Comparison of ENCODE assay signal across 27 cellular contexts in genomic region chr5:10167806-10168205, GRCh38.
"Had no signal": no experiment of that assay in that cellular context is flagged by ENCODE, and none has a peak within 500 bp of the region (broad histone marks: within the 10 kb centered on the region; RNA-seq: fewer than 3 reads in every experiment).

No MANE protein-coding gene starts in this region.

- H3K27me3 Mint-ChIP-seq: memory B cell, type B pancreatic cell had no signal

- H3K79me2 ChIP-seq: hepatocyte had no signal

- H3K27ac Mint-ChIP-seq: memory B cell; natural killer cell; stimulated activated memory B cell treated with anti-CD40 and anti-IgM and Interleukin-4, amounts not matched to agents 10 μg/mL and 1 μg/mL and 100 μg/mL, for 72 hours; type B pancreatic cell had no signal

- H3K4me2 ChIP-seq: hepatocyte, smooth muscle cell had no signal

- H3K36me3 Mint-ChIP-seq: stimulated activated memory B cell treated with anti-CD40 and anti-IgM and Interleukin-4, amounts not matched to agents 10 μg/mL and 1 μg/mL and 100 μg/mL, for 72 hours; type B pancreatic cell had no signal

- H2AFZ ChIP-seq: hepatocyte had no signal

- DNase-seq: dermis blood vessel endothelial cell; effector memory CD4-positive, alpha-beta T cell; foreskin keratinocyte; heart left ventricle; kidney; natural killer cell; stimulated activated CD4-positive, alpha-beta T cell treated with anti-CD3 and anti-CD28 coated beads, Interleukin-2, amount 100 ng/mL, for 24 hours; stimulated activated CD4-positive, alpha-beta T cell treated with anti-CD3 and anti-CD28 coated beads, Interleukin-4, amount 100 ng/mL, for 24 hours; stimulated activated naive CD8-positive, alpha-beta T cell treated with anti-CD3 and anti-CD28 coated beads, Interleukin-15, Interleukin-2, amounts not matched to agents 100 U/mL and 50 U/mL, for 24 hours; substantia nigra; testis; tibial artery had no signal

- H3K27ac ChIP-seq: coronary artery, esophagus muscularis mucosa, foreskin keratinocyte, gastroesophageal sphincter, heart left ventricle, hepatocyte, prostate gland, right atrium auricular region, testis, tibial artery had no signal

- FAIRE-seq: endothelial cell of umbilical vein, kidney, urothelium cell line had no signal

- H3K4me3 ChIP-seq: coronary artery, esophagus muscularis mucosa, gastroesophageal sphincter, heart left ventricle, hepatocyte, lung, prostate gland, right atrium auricular region, smooth muscle cell, testis, tibial artery had no signal

- H3K9me3 ChIP-seq: prostate gland, testis had no signal

- H3K36me3 ChIP-seq: esophagus muscularis mucosa, gastroesophageal sphincter, heart left ventricle, prostate gland, right atrium auricular region, tibial artery had no signal

- H3K27me3 ChIP-seq: esophagus muscularis mucosa, foreskin keratinocyte, gastroesophageal sphincter, heart left ventricle, hepatocyte, right atrium auricular region, testis, tibial artery had no signal

- ATAC-seq: foreskin keratinocyte; gastroesophageal sphincter; left lobe of liver; natural killer cell; sciatic nerve; stimulated activated memory B cell treated with anti-CD40 and anti-IgM and Interleukin-4, amounts not matched to agents 10 μg/mL and 1 μg/mL and 100 μg/mL, for 72 hours; stimulated activated naive CD8-positive, alpha-beta T cell treated with anti-CD3 and anti-CD28 coated beads, Interleukin-15, Interleukin-2, amounts not matched to agents 100 U/mL and 50 U/mL, for 24 hours had no signal

- H3K4me1 Mint-ChIP-seq: memory B cell; natural killer cell; stimulated activated memory B cell treated with anti-CD40 and anti-IgM and Interleukin-4, amounts not matched to agents 10 μg/mL and 1 μg/mL and 100 μg/mL, for 72 hours had no signal

- H3K4me1 ChIP-seq: esophagus muscularis mucosa, foreskin keratinocyte, gastroesophageal sphincter, heart left ventricle, prostate gland, right atrium auricular region, testis, tibial artery had no signal

- H3K4me3 Mint-ChIP-seq: memory B cell; natural killer cell; stimulated activated memory B cell treated with anti-CD40 and anti-IgM and Interleukin-4, amounts not matched to agents 10 μg/mL and 1 μg/mL and 100 μg/mL, for 72 hours; type B pancreatic cell had no signal
